13 cellular contexts compared by ENCODE assay signal in the genomic region with DNA sequence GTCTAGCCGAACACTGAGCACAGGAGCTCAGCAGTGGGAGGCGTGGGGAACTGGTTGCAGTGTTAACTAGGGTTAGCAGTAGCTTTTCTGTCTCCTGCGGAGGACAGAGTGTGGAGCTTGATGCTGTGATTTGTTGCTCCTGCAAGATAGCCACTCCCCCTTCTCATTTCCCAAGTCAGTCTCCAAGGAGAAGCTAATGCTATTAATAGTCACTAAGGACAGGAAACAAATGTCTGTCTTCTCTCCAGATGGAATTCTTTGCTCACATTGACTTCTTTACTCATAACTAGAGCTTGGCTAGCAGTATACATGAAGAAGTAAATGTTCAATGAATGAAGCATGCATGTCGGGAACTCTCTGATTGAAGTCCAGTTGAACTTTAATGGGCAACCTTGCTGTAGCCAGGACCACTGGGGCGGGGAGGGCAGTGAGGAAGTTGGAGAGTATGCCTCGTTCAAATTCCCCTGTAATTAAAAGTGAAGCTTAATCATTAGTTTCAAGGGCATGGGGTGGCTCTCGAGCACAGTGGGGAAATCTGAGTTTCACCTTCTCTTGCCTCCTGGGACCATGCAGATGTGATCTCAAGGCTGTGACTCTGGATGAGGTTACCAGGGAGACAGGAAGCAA.
DNase-seq lines count a peak whose midpoint lies in the region; ATAC-seq, FAIRE-seq and TF ChIP-seq lines count a peak whose summit lies in the region.
"Had no signal": no experiment of that assay in that cellular context is flagged by ENCODE, and none has a peak within 500 bp of the region (broad histone marks: within the 10 kb centered on the region; RNA-seq: fewer than 3 reads in every experiment).

No MANE protein-coding gene starts in this region.

- H3K27me3 ChIP-seq in gastrocnemius medialis: no peaks in the 10 kb centered on the region
- H3K27me3 ChIP-seq: vagina had no signal

- H3K27ac ChIP-seq in gastrocnemius medialis: peak overlapping the region in 1 of 4 donors; percentile 6
- H3K27ac ChIP-seq: vagina had no signal

- TF ChIP-seq POLR2A in gastrocnemius medialis (IDR thresholded peaks at IDR 0.05) (no peak), GM12891 (IDR thresholded peaks at IDR 0.05; ENCODE audit: low read depth, low read length) (no peak)

- ATAC-seq in gastrocnemius medialis (peak; percentile 86 to 91), HG03108 (IDR thresholded peaks at IDR 0.05; ENCODE audit: unreplicated experiment) (no peak)
- ATAC-seq: GM12878 had no signal

- DNase-seq in EL (peak; percentile 55), hepatic stellate cell (ENCODE audit: low spot score) (peak; percentile 35), gastrocnemius medialis (peak in 1 of 2 donors; percentile 15), posterior vena cava (ENCODE audit: low spot score) (no peak), GM12891 (ENCODE audit: insufficient read length, low spot score) (no peak), HPDE6-E6E7 (ENCODE audit: extremely low spot score) (no peak)
- DNase-seq: SHP77 treated with DMSO at 0.1 percent for 48 hours, small intestine had no signal

- no peak for FAIRE-seq in GM12891 (lab: Jason Lieb, UNC)
- FAIRE-seq: GM12878, small intestine had no signal

- H3K4me3 ChIP-seq in gastrocnemius medialis: no peak overlapping the region
- H3K4me3 ChIP-seq: GM12878, vagina had no signal

- peaks cover 0 to 2% (median 0%) of the 10 kb centered on the region in 5 experiments for H3K9me3 Mint-ChIP-seq in brain
- H3K9me3 Mint-ChIP-seq: memory B cell had no signal

- in situ Hi-C loops in gastrocnemius medialis (cut with MboI; ENCODE audit: low sequenced_read_pairs in 4 of 4): loop anchor here in 2 of 4 donors (25.0 kb wide), 1 partner anchor 343 kb away; no protein-coding TSS in a partner anchor

- peak overlapping the region in 2 of 5 experiments; percentile 15 to 60 for H3K4me3 Mint-ChIP-seq in brain
- H3K4me3 Mint-ChIP-seq: memory B cell had no signal

- no peaks in the 10 kb centered on the region for H3K36me3 ChIP-seq in gastrocnemius medialis
- H3K36me3 ChIP-seq: vagina had no signal

- no peaks in the 10 kb centered on the region for H3K4me1 ChIP-seq in gastrocnemius medialis

- H3K9me3 ChIP-seq in gastrocnemius medialis: no peaks in the 10 kb centered on the region
- H3K9me3 ChIP-seq: vagina had no signal

- H3K4me1 Mint-ChIP-seq in brain: peaks cover 52% of the 10 kb centered on the region
- H3K4me1 Mint-ChIP-seq: memory B cell had no signal

- H3K36me3 Mint-ChIP-seq in brain: no peaks in the 10 kb centered on the region
- H3K36me3 Mint-ChIP-seq: memory B cell had no signal

- H3K27ac Mint-ChIP-seq in brain: peak overlapping the region; percentile 31 to 93 (median 76)
- H3K27ac Mint-ChIP-seq: memory B cell had no signal

- intact Hi-C loops in gastrocnemius medialis (cut with DNase I; ENCODE audit: low total_unique reads): no loop called here
- intact Hi-C loops in posterior vena cava (cut with DNase I): loop anchor here in 1 of 2 donors (10.0 kb wide), 1 partner anchor 1684 kb away; no protein-coding TSS in a partner anchor

- no peak for TF ChIP-seq CTCF in brain (conservative IDR thresholded peaks at IDR 0.05)
- no peak for TF ChIP-seq CTCF in gastrocnemius medialis (IDR thresholded peaks at IDR 0.05 in 4 of 5, conservative IDR thresholded peaks at IDR 0.05 in 1 of 5)

- peaks cover 4% of the 10 kb centered on the region for H3K27me3 Mint-ChIP-seq in brain
- H3K27me3 Mint-ChIP-seq: memory B cell had no signal

TF ChIP-seq in GM12891, 5 proteins besides CTCF, POLR2A, EP300 and RAD21:
- TF ChIP-seq TAF1 (IDR thresholded peaks at IDR 0.05; ENCODE audit: low read depth, low read length): no peak
- TF ChIP-seq POLR2AphosphoS5 (IDR thresholded peaks at IDR 0.05; ENCODE audit: low read depth, low read length): no peak
- TF ChIP-seq SPI1 (IDR thresholded peaks at IDR 0.05; ENCODE audit: low read depth, low read length): no peak
- TF ChIP-seq POU2F2 (IDR thresholded peaks at IDR 0.05; ENCODE audit: low read depth, low read length): no peak
- TF ChIP-seq PAX5 (IDR thresholded peaks at IDR 0.05; ENCODE audit: insufficient read depth, low read length, severe bottlenecking): no peak

Comparison
In these comparisons a context has a peak if more than half of its experiments do, and no peak if none do; other contexts are left out.
1. DNase-seq: peak in EL (single experiment) and hepatic stellate cell (single experiment); none in posterior vena cava (single experiment), GM12891 (single experiment) and HPDE6-E6E7 (single experiment).